Comparison of ENCODE assay signal across 1 cellular context in the genomic region with DNA sequence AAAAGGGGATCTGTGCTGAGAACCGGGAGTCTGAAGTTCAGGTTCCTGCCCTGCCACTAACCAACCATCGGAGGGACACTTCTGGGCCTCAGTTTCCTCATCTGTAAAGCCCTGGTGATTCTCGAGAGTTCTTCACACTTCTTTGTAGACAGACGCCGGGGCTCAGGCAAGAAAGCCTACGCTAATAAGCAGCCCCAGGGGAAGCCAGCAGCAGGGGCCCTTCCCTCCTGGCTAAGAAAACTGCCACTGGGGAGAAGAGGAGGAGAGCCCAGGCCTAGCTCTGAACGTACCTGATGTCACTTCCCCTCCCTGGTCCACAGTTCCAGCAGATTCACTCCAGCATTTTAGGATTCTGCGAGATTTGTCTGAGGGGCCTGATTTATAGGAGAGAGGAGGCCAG.
TF ChIP-seq lines count a peak whose summit lies in the region.

No MANE protein-coding gene starts in this region.

TF ChIP-seq in IMR-90, 13 proteins besides CTCF, POLR2A, EP300 and RAD21 (continued from another document):
- TF ChIP-seq, protein P1, sequence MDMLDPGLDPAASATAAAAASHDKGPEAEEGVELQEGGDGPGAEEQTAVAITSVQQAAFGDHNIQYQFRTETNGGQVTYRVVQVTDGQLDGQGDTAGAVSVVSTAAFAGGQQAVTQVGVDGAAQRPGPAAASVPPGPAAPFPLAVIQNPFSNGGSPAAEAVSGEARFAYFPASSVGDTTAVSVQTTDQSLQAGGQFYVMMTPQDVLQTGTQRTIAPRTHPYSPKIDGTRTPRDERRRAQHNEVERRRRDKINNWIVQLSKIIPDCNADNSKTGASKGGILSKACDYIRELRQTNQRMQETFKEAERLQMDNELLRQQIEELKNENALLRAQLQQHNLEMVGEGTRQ (IDR thresholded peaks at IDR 0.05; ENCODE audit: low read depth, low read length): no peak
- no peak for TF ChIP-seq RFX5 (IDR thresholded peaks at IDR 0.05; ENCODE audit: low read depth, low read length)
- no peak for TF ChIP-seq BHLHE40 (IDR thresholded peaks at IDR 0.05; ENCODE audit: low read depth, low read length)
